ENCODE assay signal across 9 cellular contexts in the genomic region with DNA sequence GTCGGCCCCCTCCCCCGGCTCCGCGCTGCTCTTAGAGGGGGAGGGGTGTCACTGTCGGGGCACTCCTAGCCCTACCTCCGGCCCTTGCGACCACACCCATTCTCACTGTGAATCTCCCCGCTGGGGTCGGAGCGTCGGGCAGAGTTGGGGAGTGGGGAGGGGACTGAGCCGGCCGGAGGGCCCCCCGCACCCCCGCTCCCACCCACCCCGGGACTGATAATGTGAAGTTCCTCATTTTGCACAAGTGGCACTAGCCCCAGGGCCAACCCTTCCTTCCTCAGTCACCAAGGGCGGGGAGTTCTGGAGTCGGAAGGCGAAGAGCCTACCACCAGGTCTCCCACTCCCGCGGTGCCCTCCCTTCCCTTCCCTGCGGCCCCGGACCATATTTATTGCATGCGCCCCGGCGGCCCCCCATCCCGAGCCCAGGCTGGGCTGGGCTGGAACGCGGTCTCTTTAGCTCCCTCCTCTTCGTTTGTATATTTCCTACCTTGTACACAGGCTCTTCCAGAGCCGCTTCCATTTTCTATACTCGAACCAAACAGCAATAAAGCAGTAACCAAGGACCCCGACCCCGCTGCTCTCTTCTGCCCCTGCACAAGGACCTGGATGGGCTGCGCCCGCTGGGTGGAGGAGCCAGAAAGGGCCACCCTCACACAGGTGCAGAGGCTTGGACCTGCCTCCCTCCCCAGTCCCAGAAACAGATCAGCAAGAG. TPM values are rescaled to one million over a fixed set of nuclear protein-coding genes. Genes with fewer than 3 reads are reported as not detected.
DNase-seq lines count a peak whose midpoint lies in the region; ATAC-seq, FAIRE-seq and TF ChIP-seq lines count a peak whose summit lies in the region.
"Had no signal": no experiment of that assay in that cellular context is flagged by ENCODE, and none has a peak within 500 bp of the region (broad histone marks: within the 10 kb centered on the region; RNA-seq: fewer than 3 reads in every experiment).

No MANE protein-coding gene starts in this region.

- H3K4me3 ChIP-seq in liver (ENCODE audit: low read depth in 1 of 3, low read length in 3 of 3): peak overlapping the region in 1 of 3 donors; percentile 24
- no peak overlapping the region for H3K4me3 ChIP-seq in HepG2 (replicated peaks in 1 of 3; ENCODE audit: insufficient read depth in 1 of 3, low read depth in 2 of 3, low read length in 3 of 3)
- H3K4me3 ChIP-seq in astrocyte of the spinal cord (ENCODE audit: low read depth, low read length): peak overlapping the region; percentile 59
- H3K4me3 ChIP-seq in mucosa of descending colon: no peak overlapping the region
- no peak overlapping the region for H3K4me3 ChIP-seq in A673 (ENCODE audit: low read depth, low read length, poor library complexity, severe bottlenecking)

- 43% methylated on average over 36 of the region's 36 CpGs for WGBS in liver
- WGBS in HepG2 (ENCODE audit: low lambda C conversion rate): 92% methylated on average over 22 of the region's 36 CpGs

- H4K20me1 ChIP-seq in HepG2 (ENCODE audit: insufficient read depth, low read length): peaks cover 7% of the 10 kb centered on the region; the same call in 1 of the 2 replicates

- no peaks in the 10 kb centered on the region for H3K79me2 ChIP-seq in HepG2 (ENCODE audit: insufficient read depth, low read length)

- DNase-seq in HepG2 (ENCODE audit: low spot score) (no peak), astrocyte of the spinal cord (ENCODE audit: low read depth, low spot score) (no peak), mucosa of descending colon (peak in 2 of 3 donors; percentile 43 to 73), A673 (ENCODE audit: low spot score) (no peak), amniotic stem cell (lab: John Stamatoyannopoulos, UW) (no peak)
- DNase-seq in stimulated activated CD4-positive, alpha-beta T cell treated with anti-CD3 and anti-CD28 coated beads, Interleukin-4, amount 100 ng/mL, for 4 hours: no peak
- DNase-seq: DMS 273 treated with DMSO at 0.1 percent for 48 hours had no signal

- TF ChIP-seq CTCF in liver (IDR thresholded peaks at IDR 0.05; ENCODE audit: low read depth, low read length, missing input control) (no peak), HepG2 (CRISPR knock-in tag; IDR thresholded peaks at IDR 0.05) (no peak), astrocyte of the spinal cord (IDR thresholded peaks at IDR 0.05; ENCODE audit: low read depth, low read length) (no peak), mucosa of descending colon (IDR thresholded peaks at IDR 0.05) (no peak), A673 (conservative IDR thresholded peaks at IDR 0.05; ENCODE audit: low read depth, low read length) (no peak)

- TF ChIP-seq EP300 in HepG2 (IDR thresholded peaks at IDR 0.05; ENCODE audit: low read depth in 2 of 2, low read length in 2 of 2) (no peak), HepG2 (CRISPR knock-in tag; IDR thresholded peaks at IDR 0.05; ENCODE audit: borderline replicate concordance) (no peak)

- H3K9me3 ChIP-seq in liver (ENCODE audit: control insufficient read depth in 4 of 4, low read length in 3 of 4) (no peaks in the 10 kb centered on the region), HepG2 (ENCODE audit: low read length) (no peaks in the 10 kb centered on the region), mucosa of descending colon (no peaks in the 10 kb centered on the region), A673 (ENCODE audit: low read depth, low read length, poor library complexity, severe bottlenecking) (no peaks in the 10 kb centered on the region)

- no peak for TF ChIP-seq POLR2A in HepG2 (IDR thresholded peaks at IDR 0.05; ENCODE audit: insufficient read depth in 1 of 2, low read depth in 2 of 2, low read length in 2 of 2)

- ATAC-seq in HepG2 (no peak), mucosa of descending colon (no peak), HG03025 (IDR thresholded peaks at IDR 0.05; ENCODE audit: low FRiP score, unreplicated experiment) (no peak)

- H3K9ac ChIP-seq in liver (ENCODE audit: low read depth in 1 of 2, low read length in 2 of 2) (no peak overlapping the region), HepG2 (ENCODE audit: insufficient read depth, low read depth, low read length) (no peak overlapping the region)

- no peak for FAIRE-seq in HepG2 (lab: Jason Lieb, UNC)

- H3K27me3 ChIP-seq in liver (ENCODE audit: control insufficient read depth in 4 of 4, insufficient read depth in 4 of 4, low read length in 3 of 4) (no peaks in the 10 kb centered on the region), HepG2 (ENCODE audit: control insufficient read depth in 1 of 2, insufficient read depth in 2 of 2, low read length in 2 of 2) (peaks cover 0 to 4% of the 10 kb centered on the region in 2 experiments; a peak in 2 of 5 replicates), A673 (replicated peaks; ENCODE audit: insufficient read depth, low read depth, low read length, poor library complexity) (no peaks in the 10 kb centered on the region)

- H2AFZ ChIP-seq in HepG2 (ENCODE audit: low read length): no peak overlapping the region

- intact Hi-C loops in HepG2 (cut with micrococcal nuclease; ENCODE audit: unreplicated experiment): no loop called here
- intact Hi-C loops in mucosa of descending colon (cut with DNase I, micrococcal nuclease): loop anchor here (2.0 to 10.0 kb wide), 3 partner anchors 182 to 226 kb away; no protein-coding TSS in a partner anchor
- intact Hi-C loops in A673 (cut with micrococcal nuclease; ENCODE audit: unreplicated experiment): no loop called here

- H3K27ac ChIP-seq in liver (ENCODE audit: low read depth in 1 of 2, low read length in 2 of 2): peak overlapping the region; percentile 44 to 54
- no peak overlapping the region for H3K27ac ChIP-seq in HepG2 (ENCODE audit: extremely low read length, insufficient read depth, low read length)
- H3K27ac ChIP-seq in A673 (ENCODE audit: low read depth, low read length, poor library complexity, severe bottlenecking): no peak overlapping the region

- POLR2A ChIA-PET in HepG2 (lab: Yijun Ruan, JAX) (no interaction called here), A673 (lab: Charles Lee; ENCODE audit: low non-redundant PET) (no interaction called here)

- H3K4me1 ChIP-seq in liver (ENCODE audit: control insufficient read depth in 4 of 4, insufficient read depth in 4 of 4, low read length in 3 of 4) (peaks cover 10 to 38% (median 25%) of the 10 kb centered on the region in 4 donors), HepG2 (ENCODE audit: insufficient read depth, low read length) (peaks cover 5% of the 10 kb centered on the region), mucosa of descending colon (ENCODE audit: low read depth) (peaks cover 42% of the 10 kb centered on the region), A673 (ENCODE audit: insufficient read depth, low read length, poor library complexity, severe bottlenecking) (peaks cover 29% of the 10 kb centered on the region)

- CTCF ChIA-PET in HepG2 (lab: Yijun Ruan, JAX; ENCODE audit: low intra/inter-chr PET ratio, low total read pairs) (interaction anchor here (0.9 kb wide), 1 partner anchor 186 kb away, joined by 4 read pairs; no protein-coding TSS in a partner anchor), A673 (lab: Charles Lee) (interaction anchor here (0.6 to 2.0 kb wide), 2 partner anchors 38 to 186 kb away, joined by 3 to 9 read pairs; no protein-coding TSS in a partner anchor)

- BruUV-seq in HepG2 (replicated peaks; lab: Mats Ljungman, UMichigan): no TSS peak
- BruUV-seq in A673 (replicated peaks; lab: Mats Ljungman, UMichigan): no TSS peak

- no peak overlapping the region for H3K4me2 ChIP-seq in HepG2 (ENCODE audit: low read depth, low read length)

- in situ Hi-C loops in HepG2 (cut with HindIII; ENCODE audit: extremely low pct_ligation_motif_present, low pct_unique_long_range_greater_than_20kb) (no loop called here), astrocyte of the spinal cord (cut with HindIII; ENCODE audit: low sequenced_read_pairs) (no loop called here)

- TF ChIP-seq RAD21 in liver (IDR thresholded peaks at IDR 0.05) (no peak), HepG2 (CRISPR knock-in tag; IDR thresholded peaks at IDR 0.05) (no peak)

- H3K36me3 ChIP-seq in liver (ENCODE audit: control insufficient read depth in 4 of 4, insufficient read depth in 3 of 4, low read depth in 1 of 4, low read length in 3 of 4): peaks cover 0 to 3% (median 2%) of the 10 kb centered on the region in 4 donors
- peaks cover 2 to 7% of the 10 kb centered on the region in 2 experiments; a peak in 3 of 5 replicates for H3K36me3 ChIP-seq in HepG2 (replicated peaks in 1 of 2; ENCODE audit: control insufficient read depth in 1 of 2, insufficient read depth in 2 of 2, low read length in 2 of 2)
- H3K36me3 ChIP-seq in mucosa of descending colon (ENCODE audit: low read depth): no peaks in the 10 kb centered on the region
- H3K36me3 ChIP-seq in A673 (ENCODE audit: insufficient read depth, low read length, poor library complexity, severe bottlenecking): peaks cover 4% of the 10 kb centered on the region

RNA-seq across cellular contexts. Expression of a gene that starts 4.4 kb away (rescaled TPM):
- total RNA-seq in liver (1 to 10 TPM; 3.9 to 4.8 TPM), HepG2 (2016; rRNA removed; fragmentation: Illumina TruSeq; extraction: Trizol) (0.31 TPM in 1 of 2 replicates, not detected in the other), mucosa of descending colon (10 to 100 TPM in 2 of 3 donors, 1 to 10 TPM in 1; 6.0 to 28.9 (median 13.5) TPM), A673 (2021) (0.84 and 1.5 TPM in 2 replicates)
- polyA plus RNA-seq in liver (1 to 10 TPM in 1 of 2 donors, under 1 TPM in 1; 0.44 to 3.5 TPM), HepG2 (2011; rRNA removed) (0.04 and 0.10 TPM in 2 replicates)
- not detected in 2 replicates for total RNA-seq in HepG2 (2016; cell fraction: cytosol; rRNA removed; fragmentation: Illumina TruSeq; extraction: Trizol; ENCODE audit: low read depth)
- 0.12 and 0.26 TPM in 2 replicates for total RNA-seq in HepG2 (2016; cell fraction: insoluble cytoplasmic fraction; rRNA removed; fragmentation: Illumina TruSeq; extraction: Trizol)
- 0.06 and 0.07 TPM in 2 replicates for total RNA-seq in HepG2 (2016; cell fraction: membrane; rRNA removed; fragmentation: Illumina TruSeq; extraction: Trizol)
- total RNA-seq in HepG2 (2016; cell fraction: nucleus; rRNA removed; fragmentation: Illumina TruSeq; extraction: Trizol): not detected in 2 replicates
- 0.09 and 0.12 TPM in 2 replicates for polyA plus RNA-seq in HepG2 (2011; cell fraction: cytosol; rRNA removed)
- 1.1 and 1.2 TPM in 2 replicates for polyA plus RNA-seq in HepG2 (2011; cell fraction: nucleus; rRNA removed)
- 0.23 and 0.39 TPM in 2 replicates for polyA plus RNA-seq in HepG2 (2012)
- not detected in 2 replicates for polyA plus RNA-seq in HepG2 (2016; cell fraction: cytosol; fragmentation: Illumina TruSeq; extraction: Trizol; ENCODE audit: low read depth)
- 0.08 TPM in 1 of 2 replicates, not detected in the other for polyA plus RNA-seq in HepG2 (2016; cell fraction: insoluble cytoplasmic fraction; fragmentation: Illumina TruSeq; extraction: Trizol; ENCODE audit: low read depth)
- polyA plus RNA-seq in HepG2 (2016; cell fraction: membrane; fragmentation: Illumina TruSeq; extraction: Trizol; ENCODE audit: low read depth): 0.06 and 0.09 TPM in 2 replicates
- polyA plus RNA-seq in HepG2 (2016; cell fraction: nucleus; fragmentation: Illumina TruSeq; extraction: Trizol; ENCODE audit: insufficient read depth, low read depth): 0.84 TPM in 1 of 2 replicates, not detected in the other
- 0.12 and 0.56 TPM in 2 replicates for polyA minus RNA-seq in HepG2 (2011; rRNA and poly(A)+ RNA removed; ENCODE audit: low replicate concordance)
- not detected in 2 replicates for polyA minus RNA-seq in HepG2 (2011; cell fraction: cytosol; rRNA and poly(A)+ RNA removed)
- polyA minus RNA-seq in HepG2 (2011; cell fraction: nucleus; rRNA and poly(A)+ RNA removed): 0.12 and 0.13 TPM in 2 replicates

RNA-seq across cellular contexts. Expression of a gene that starts 17.5 kb away (rescaled TPM):
- total RNA-seq in liver (10 to 100 TPM; 16.1 to 17.2 TPM), HepG2 (2016; rRNA removed; fragmentation: Illumina TruSeq; extraction: Trizol) (28.2 and 28.5 TPM in 2 replicates), mucosa of descending colon (10 to 100 TPM; 25.3 to 35.5 (median 33.0) TPM), A673 (2021) (30.7 and 33.1 TPM in 2 replicates)
- polyA plus RNA-seq in liver (10 to 100 TPM; 30.3 to 30.6 TPM), HepG2 (2011; rRNA removed) (23.7 and 30.7 TPM in 2 replicates)
- total RNA-seq in HepG2 (2016; cell fraction: cytosol; rRNA removed; fragmentation: Illumina TruSeq; extraction: Trizol; ENCODE audit: low read depth): 14.6 and 20.0 TPM in 2 replicates
- 30.5 and 31.5 TPM in 2 replicates for total RNA-seq in HepG2 (2016; cell fraction: insoluble cytoplasmic fraction; rRNA removed; fragmentation: Illumina TruSeq; extraction: Trizol)
- 29.3 and 32.1 TPM in 2 replicates for total RNA-seq in HepG2 (2016; cell fraction: membrane; rRNA removed; fragmentation: Illumina TruSeq; extraction: Trizol)
- 13.5 and 15.0 TPM in 2 replicates for total RNA-seq in HepG2 (2016; cell fraction: nucleus; rRNA removed; fragmentation: Illumina TruSeq; extraction: Trizol)
- polyA plus RNA-seq in HepG2 (2011; cell fraction: cytosol; rRNA removed): 28.7 and 32.0 TPM in 2 replicates
- 12.2 and 17.3 TPM in 2 replicates for polyA plus RNA-seq in HepG2 (2011; cell fraction: nucleus; rRNA removed)
- polyA plus RNA-seq in HepG2 (2012): 7.1 and 10.8 TPM in 2 replicates
- 21.4 and 25.7 TPM in 2 replicates for polyA plus RNA-seq in HepG2 (2016; cell fraction: cytosol; fragmentation: Illumina TruSeq; extraction: Trizol; ENCODE audit: low read depth)
- 30.2 and 32.2 TPM in 2 replicates for polyA plus RNA-seq in HepG2 (2016; cell fraction: insoluble cytoplasmic fraction; fragmentation: Illumina TruSeq; extraction: Trizol; ENCODE audit: low read depth)
- polyA plus RNA-seq in HepG2 (2016; cell fraction: membrane; fragmentation: Illumina TruSeq; extraction: Trizol; ENCODE audit: low read depth): 25.8 and 29.0 TPM in 2 replicates
- 19.9 and 28.4 TPM in 2 replicates for polyA plus RNA-seq in HepG2 (2016; cell fraction: nucleus; fragmentation: Illumina TruSeq; extraction: Trizol; ENCODE audit: insufficient read depth, low read depth)
- 18.1 and 38.8 TPM in 2 replicates for polyA minus RNA-seq in HepG2 (2011; rRNA and poly(A)+ RNA removed; ENCODE audit: low replicate concordance)
- 2.6 and 5.9 TPM in 2 replicates for polyA minus RNA-seq in HepG2 (2011; cell fraction: cytosol; rRNA and poly(A)+ RNA removed)
- 1.7 TPM in 1 of 2 replicates, not detected in the other for polyA minus RNA-seq in HepG2 (2011; cell fraction: nucleus; rRNA and poly(A)+ RNA removed)

RNA-seq across cellular contexts. Expression of a gene that starts 29.3 kb away (rescaled TPM):
- 10 to 100 TPM in 1 of 2 donors, 1 to 10 TPM in 1; 9.8 to 24.6 TPM for total RNA-seq in liver
- polyA plus RNA-seq in liver: 10 to 100 TPM; 17.5 to 21.2 TPM
- total RNA-seq in HepG2 (2016; rRNA removed; fragmentation: Illumina TruSeq; extraction: Trizol): 14.5 and 25.3 TPM in 2 replicates
- total RNA-seq in HepG2 (2016; cell fraction: cytosol; rRNA removed; fragmentation: Illumina TruSeq; extraction: Trizol; ENCODE audit: low read depth): 12.1 and 14.2 TPM in 2 replicates
- 12.8 and 22.5 TPM in 2 replicates for total RNA-seq in HepG2 (2016; cell fraction: insoluble cytoplasmic fraction; rRNA removed; fragmentation: Illumina TruSeq; extraction: Trizol)
- total RNA-seq in HepG2 (2016; cell fraction: membrane; rRNA removed; fragmentation: Illumina TruSeq; extraction: Trizol): 10.3 and 14.0 TPM in 2 replicates
- total RNA-seq in HepG2 (2016; cell fraction: nucleus; rRNA removed; fragmentation: Illumina TruSeq; extraction: Trizol): 16.5 and 22.6 TPM in 2 replicates
- 42.8 and 49.5 TPM in 2 replicates for polyA plus RNA-seq in HepG2 (2011; rRNA removed)
- 18.9 and 24.7 TPM in 2 replicates for polyA plus RNA-seq in HepG2 (2011; cell fraction: cytosol; rRNA removed)
- polyA plus RNA-seq in HepG2 (2011; cell fraction: nucleus; rRNA removed): 184 and 197 TPM in 2 replicates
- 22.1 and 23.1 TPM in 2 replicates for polyA plus RNA-seq in HepG2 (2012)
- polyA plus RNA-seq in HepG2 (2016; cell fraction: cytosol; fragmentation: Illumina TruSeq; extraction: Trizol; ENCODE audit: low read depth): 2.9 and 3.9 TPM in 2 replicates
- 12.2 and 15.0 TPM in 2 replicates for polyA plus RNA-seq in HepG2 (2016; cell fraction: insoluble cytoplasmic fraction; fragmentation: Illumina TruSeq; extraction: Trizol; ENCODE audit: low read depth)
- polyA plus RNA-seq in HepG2 (2016; cell fraction: membrane; fragmentation: Illumina TruSeq; extraction: Trizol; ENCODE audit: low read depth): 3.9 and 4.7 TPM in 2 replicates
- polyA plus RNA-seq in HepG2 (2016; cell fraction: nucleus; fragmentation: Illumina TruSeq; extraction: Trizol; ENCODE audit: insufficient read depth, low read depth): 54.3 and 66.6 TPM in 2 replicates
- polyA minus RNA-seq in HepG2 (2011; rRNA and poly(A)+ RNA removed; ENCODE audit: low replicate concordance): 82.1 and 106 TPM in 2 replicates
- polyA minus RNA-seq in HepG2 (2011; cell fraction: cytosol; rRNA and poly(A)+ RNA removed): 15.1 and 19.0 TPM in 2 replicates
- 33.1 and 46.4 TPM in 2 replicates for polyA minus RNA-seq in HepG2 (2011; cell fraction: nucleus; rRNA and poly(A)+ RNA removed)
- total RNA-seq in mucosa of descending colon: 10 to 100 TPM; 33.1 to 43.7 (median 42.2) TPM
- total RNA-seq in A673 (2021): 51.1 and 60.8 TPM in 2 replicates

RNA-seq across cellular contexts. Expression of a gene that starts 34.1 kb away (rescaled TPM):
- 1 to 10 TPM in 1 of 2 donors, under 1 TPM in 1; 0.65 to 1.8 TPM for total RNA-seq in liver
- polyA plus RNA-seq in liver: 1 to 10 TPM in 1 of 2 donors, under 1 TPM in 1; 0.04 to 5.4 TPM
- total RNA-seq in HepG2 (2016; rRNA removed; fragmentation: Illumina TruSeq; extraction: Trizol): not detected in 2 replicates
- total RNA-seq in HepG2 (2016; cell fraction: cytosol; rRNA removed; fragmentation: Illumina TruSeq; extraction: Trizol; ENCODE audit: low read depth): not detected in 2 replicates
- not detected in 2 replicates for total RNA-seq in HepG2 (2016; cell fraction: insoluble cytoplasmic fraction; rRNA removed; fragmentation: Illumina TruSeq; extraction: Trizol)
- not detected in 2 replicates for total RNA-seq in HepG2 (2016; cell fraction: membrane; rRNA removed; fragmentation: Illumina TruSeq; extraction: Trizol)
- not detected in 2 replicates for total RNA-seq in HepG2 (2016; cell fraction: nucleus; rRNA removed; fragmentation: Illumina TruSeq; extraction: Trizol)
- 0.01 TPM in 1 of 2 replicates, not detected in the other for polyA plus RNA-seq in HepG2 (2011; rRNA removed)
- not detected in 2 replicates for polyA plus RNA-seq in HepG2 (2011; cell fraction: cytosol; rRNA removed)
- polyA plus RNA-seq in HepG2 (2011; cell fraction: nucleus; rRNA removed): not detected in 2 replicates
- not detected in 2 replicates for polyA plus RNA-seq in HepG2 (2012)
- polyA plus RNA-seq in HepG2 (2016; cell fraction: cytosol; fragmentation: Illumina TruSeq; extraction: Trizol; ENCODE audit: low read depth): not detected in 2 replicates
- polyA plus RNA-seq in HepG2 (2016; cell fraction: insoluble cytoplasmic fraction; fragmentation: Illumina TruSeq; extraction: Trizol; ENCODE audit: low read depth): not detected in 2 replicates
- polyA plus RNA-seq in HepG2 (2016; cell fraction: membrane; fragmentation: Illumina TruSeq; extraction: Trizol; ENCODE audit: low read depth): 0.05 TPM in 1 of 2 replicates, not detected in the other
- polyA plus RNA-seq in HepG2 (2016; cell fraction: nucleus; fragmentation: Illumina TruSeq; extraction: Trizol; ENCODE audit: insufficient read depth, low read depth): not detected in 2 replicates
- polyA minus RNA-seq in HepG2 (2011; rRNA and poly(A)+ RNA removed; ENCODE audit: low replicate concordance): 0.08 TPM in 1 of 2 replicates, not detected in the other
- not detected in 2 replicates for polyA minus RNA-seq in HepG2 (2011; cell fraction: cytosol; rRNA and poly(A)+ RNA removed)
- polyA minus RNA-seq in HepG2 (2011; cell fraction: nucleus; rRNA and poly(A)+ RNA removed): not detected in 2 replicates
- total RNA-seq in mucosa of descending colon: under 1 TPM; 0.14 to 0.47 (median 0.43) TPM
- 0.80 and 1.0 TPM in 2 replicates for total RNA-seq in A673 (2021)

Comparison
In these comparisons a context has a peak if more than half of its experiments do, and no peak if none do; other contexts are left out.
1. H3K27ac ChIP-seq: peak in liver (2 of 2); none in HepG2 (single experiment) and A673 (single experiment).
2. DNase-seq: peak in mucosa of descending colon (2 of 3); none in HepG2 (single experiment), astrocyte of the spinal cord (single experiment), A673 (single experiment), stimulated activated CD4-positive, alpha-beta T cell treated with anti-CD3 and anti-CD28 coated beads, Interleukin-4, amount 100 ng/mL, for 4 hours (0 of 2) and amniotic stem cell (single experiment).
3. intact Hi-C loops: an anchor here in mucosa of descending colon (2.0 to 10.0 kb wide); none called in HepG2 and A673.